Comparison of ENCODE assay signal across 16 cellular contexts in genomic region chr9:80049096-80049495, GRCh38.
"Had no signal": no experiment of that assay in that cellular context is flagged by ENCODE, and none has a peak within 500 bp of the region (broad histone marks: within the 10 kb centered on the region; RNA-seq: fewer than 3 reads in every experiment).

No MANE protein-coding gene starts in this region.

- H3K36me3 ChIP-seq: ovary, upper lobe of left lung had no signal

- H3K27me3 ChIP-seq: ovary, upper lobe of left lung had no signal

- H3K27ac Mint-ChIP-seq: activated naive CD4-positive, alpha-beta T cell treated with anti-CD3 and anti-CD28 coated beads, Interleukin-2, amount 50 U/mL, for 72 hours; nephron progenitor cell; stimulated activated naive CD8-positive, alpha-beta T cell treated with anti-CD3 and anti-CD28 coated beads, Interleukin-15, Interleukin-2, amounts not matched to agents 100 ng/mL and 50 ng/mL, for 24 hours had no signal

- ATAC-seq: activated CD4-positive, CD25-positive, alpha-beta regulatory T cell treated with anti-CD3 and anti-CD28 coated beads, Interleukin-2, amount 50 U/mL, for 24 hours; activated naive CD4-positive, alpha-beta T cell treated with anti-CD3 and anti-CD28 coated beads, Interleukin-2, amount 50 U/mL, for 72 hours had no signal

- H3K27ac ChIP-seq: ovary, upper lobe of left lung had no signal

- H3K9me3 ChIP-seq: ovary had no signal

- DNase-seq: activated CD4-positive, alpha-beta T cell treated with anti-CD3 and anti-CD28 coated beads, Interleukin-2, amount 50 U/mL, for 4 hours; activated effector memory CD4-positive, alpha-beta T cell treated with anti-CD3 and anti-CD28 coated beads, Interleukin-2, amount 50 U/mL, for 16 hours; activated T-cell treated with anti-CD3 and anti-CD28 coated beads, Interleukin-2, amount 50 U/mL, for 1 hour; amygdala; cerebellar nuclear complex; dermis blood vessel endothelial cell; nephron progenitor cell; ovary; retina; stimulated activated CD4-positive, alpha-beta T cell treated with anti-CD3 and anti-CD28 coated beads, Interleukin-15, amount 100 ng/mL, for 24 hours; stimulated activated CD4-positive, alpha-beta T cell treated with anti-CD3 and anti-CD28 coated beads, Interleukin-4, amount 100 ng/mL, for 24 hours; T-helper 2 cell; upper lobe of left lung had no signal

- H3K4me3 Mint-ChIP-seq: nephron progenitor cell; stimulated activated naive CD8-positive, alpha-beta T cell treated with anti-CD3 and anti-CD28 coated beads, Interleukin-15, Interleukin-2, amounts not matched to agents 100 ng/mL and 50 ng/mL, for 24 hours had no signal

- H3K4me3 ChIP-seq: ovary, upper lobe of left lung had no signal

- H3K27me3 Mint-ChIP-seq: stimulated activated naive CD8-positive, alpha-beta T cell treated with anti-CD3 and anti-CD28 coated beads, Interleukin-15, Interleukin-2, amounts not matched to agents 100 ng/mL and 50 ng/mL, for 24 hours had no signal
